In the genomic region with DNA sequence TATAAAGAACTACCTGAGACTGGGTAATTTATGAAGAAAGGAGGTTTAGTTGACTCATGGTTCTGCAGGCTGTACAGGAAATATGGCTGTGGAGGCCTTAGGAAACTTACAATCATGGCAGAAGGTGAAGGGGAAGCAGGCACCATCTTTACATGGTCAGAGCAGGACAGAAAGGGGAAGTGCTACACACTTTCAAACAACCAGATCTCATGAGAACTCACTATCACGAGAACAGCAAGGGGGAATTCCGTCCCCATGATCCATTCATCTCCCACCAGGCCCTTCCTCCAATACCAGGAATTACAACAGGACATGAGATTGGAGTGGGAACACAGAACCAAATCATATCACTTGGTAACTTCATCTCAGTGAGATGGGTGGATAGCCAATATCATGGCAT, we compare ENCODE assay signal across 20 cellular contexts.
DNase-seq lines count a peak whose midpoint lies in the region; ATAC-seq, FAIRE-seq and TF ChIP-seq lines count a peak whose summit lies in the region.
"Had no signal": no experiment of that assay in that cellular context is flagged by ENCODE, and none has a peak within 500 bp of the region (broad histone marks: within the 10 kb centered on the region; RNA-seq: fewer than 3 reads in every experiment).

No MANE protein-coding gene starts in this region.

- TF ChIP-seq CTCF in Loucy (conservative IDR thresholded peaks at IDR 0.05; ENCODE audit: low read length) (no peak), K562 (IDR thresholded peaks at IDR 0.05 in 2 of 3, conservative IDR thresholded peaks at IDR 0.05 in 1 of 3; ENCODE audit: insufficient read depth in 2 of 3, low read depth in 1 of 3, low read length in 3 of 3) (no peak)

- no peak for TF ChIP-seq RAD21 in K562 (CRISPR knock-in tag; conservative IDR thresholded peaks at IDR 0.05 in 1 of 2, IDR thresholded peaks at IDR 0.05 in 1 of 2)

- H2AFZ ChIP-seq in Loucy (ENCODE audit: low read length) (0 out of 2 replicates have a peak overlapping the region, but pooled peaks have one; percentile 8), K562 (ENCODE audit: low read depth, low read length) (no peak overlapping the region)

- H3K4me1 ChIP-seq in Loucy (ENCODE audit: insufficient read depth, low read length, poor library complexity, severe bottlenecking): peaks cover 11% of the 10 kb centered on the region
- no peaks in the 10 kb centered on the region for H3K4me1 ChIP-seq in K562 (replicated peaks in 1 of 2; ENCODE audit: control insufficient read depth in 2 of 2, insufficient read depth in 2 of 2, low read length in 2 of 2)
- H3K4me1 ChIP-seq: breast epithelium, prostate gland had no signal

- H3K27ac ChIP-seq in K562 (ENCODE audit: extremely low read depth, low read depth, low read length): no peak overlapping the region
- H3K27ac ChIP-seq: breast epithelium, prostate gland had no signal

- peaks cover 2% of the 10 kb centered on the region for H3K9me3 Mint-ChIP-seq in stimulated activated memory B cell treated with anti-CD40 and anti-IgM and Interleukin-4, amounts not matched to agents 10 μg/mL and 1 μg/mL and 100 μg/mL, for 72 hours
- H3K9me3 Mint-ChIP-seq: nephron progenitor cell had no signal

- H3K27ac Mint-ChIP-seq in stimulated activated memory B cell treated with anti-CD40 and anti-IgM and Interleukin-4, amounts not matched to agents 10 μg/mL and 1 μg/mL and 100 μg/mL, for 72 hours: no peak overlapping the region
- H3K27ac Mint-ChIP-seq: nephron progenitor cell had no signal

- no peaks in the 10 kb centered on the region for H3K36me3 ChIP-seq in Loucy (ENCODE audit: insufficient read depth, low read length)
- no peaks in the 10 kb centered on the region for H3K36me3 ChIP-seq in K562 (ENCODE audit: control insufficient read depth, insufficient read depth, low read length)
- H3K36me3 ChIP-seq: breast epithelium, prostate gland, upper lobe of left lung had no signal

- H3K27me3 Mint-ChIP-seq in stimulated activated memory B cell treated with anti-CD40 and anti-IgM and Interleukin-4, amounts not matched to agents 10 μg/mL and 1 μg/mL and 100 μg/mL, for 72 hours: peaks cover 34% of the 10 kb centered on the region

- intact Hi-C loops in K562 (cut with micrococcal nuclease) (no loop called here), sciatic nerve (cut with DNase I) (no loop called here)

- H3K9me1 ChIP-seq in K562 (ENCODE audit: control insufficient read depth, insufficient read depth, low read length): no peaks in the 10 kb centered on the region

- no peak for FAIRE-seq in K562 (lab: Jason Lieb, UNC)
- FAIRE-seq: A204.1 had no signal

- POLR2A ChIA-PET in K562 (lab: Yijun Ruan, JAX): no interaction called here

- H3F3A ChIP-seq in Loucy (ENCODE audit: low read depth): no peaks in the 10 kb centered on the region

- CTCF ChIA-PET in K562 (lab: Yijun Ruan, JAX; ENCODE audit: low intra/inter-chr PET ratio): no interaction called here

- H3K9me3 ChIP-seq in Loucy (ENCODE audit: insufficient read depth, low read depth, low read length): no peaks in the 10 kb centered on the region
- H3K9me3 ChIP-seq in K562 (replicated peaks; ENCODE audit: control insufficient read depth, insufficient read depth, low read depth, low read length): no peaks in the 10 kb centered on the region
- H3K9me3 ChIP-seq: breast epithelium, prostate gland, upper lobe of left lung had no signal

- no peaks in the 10 kb centered on the region for H3K36me3 Mint-ChIP-seq in stimulated activated memory B cell treated with anti-CD40 and anti-IgM and Interleukin-4, amounts not matched to agents 10 μg/mL and 1 μg/mL and 100 μg/mL, for 72 hours

- H3K79me2 ChIP-seq in Loucy (ENCODE audit: insufficient read depth, low read length) (no peaks in the 10 kb centered on the region), K562 (ENCODE audit: control insufficient read depth, insufficient read depth, low read length) (no peaks in the 10 kb centered on the region)

- no peak overlapping the region for H3K4me3 Mint-ChIP-seq in stimulated activated memory B cell treated with anti-CD40 and anti-IgM and Interleukin-4, amounts not matched to agents 10 μg/mL and 1 μg/mL and 100 μg/mL, for 72 hours
- H3K4me3 Mint-ChIP-seq: nephron progenitor cell had no signal

- peaks cover 11% of the 10 kb centered on the region for H3K4me1 Mint-ChIP-seq in stimulated activated memory B cell treated with anti-CD40 and anti-IgM and Interleukin-4, amounts not matched to agents 10 μg/mL and 1 μg/mL and 100 μg/mL, for 72 hours

- H3K4me2 ChIP-seq in Loucy (ENCODE audit: low read depth, low read length, poor library complexity, severe bottlenecking) (no peak overlapping the region), K562 (ENCODE audit: insufficient read depth, low read length) (no peak overlapping the region)

- TF ChIP-seq POLR2A in K562 (conservative IDR thresholded peaks at IDR 0.05): no peak

- H3K9me2 ChIP-seq in Loucy (replicated peaks; ENCODE audit: low read depth, low read length): no peaks in the 10 kb centered on the region

- H3K27me3 ChIP-seq in Loucy (ENCODE audit: insufficient read depth, low read length, poor library complexity, severe bottlenecking): no peaks in the 10 kb centered on the region
- no peaks in the 10 kb centered on the region for H3K27me3 ChIP-seq in K562 (ENCODE audit: control insufficient read depth in 2 of 2, insufficient read depth in 2 of 2, low read length in 2 of 2)
- H3K27me3 ChIP-seq: breast epithelium, upper lobe of left lung had no signal

- WGBS in K562 (ENCODE audit: insufficient coverage, low coverage, missing lambda C conversion rate): 3% methylated on average over 2 of the region's 2 CpGs

- BruUV-seq in K562 (replicated peaks; lab: Mats Ljungman, UMichigan): no TSS peak

- in situ Hi-C loops in K562 (cut with MboI): no loop called here

- H3K9ac ChIP-seq in Loucy (ENCODE audit: low read depth, low read length, poor library complexity, severe bottlenecking) (no peak overlapping the region), K562 (ENCODE audit: insufficient read depth in 1 of 2, low read depth in 2 of 2, low read length in 2 of 2) (no peak overlapping the region)

- TF ChIP-seq EP300 in K562 (IDR thresholded peaks at IDR 0.05; ENCODE audit: low read length): no peak

- H3K4me3 ChIP-seq in Loucy (ENCODE audit: low read length, poor library complexity, severe bottlenecking): no peak overlapping the region
- no peak overlapping the region for H3K4me3 ChIP-seq in K562
- H3K4me3 ChIP-seq: breast epithelium, prostate gland, upper lobe of left lung had no signal

- ATAC-seq in K562: no peak
- peak; percentile 55 for ATAC-seq in stimulated activated memory B cell treated with anti-CD40 and anti-IgM and Interleukin-4, amounts not matched to agents 10 μg/mL and 1 μg/mL and 100 μg/mL, for 72 hours
- no peak for ATAC-seq in sciatic nerve

- DNase-seq in SKM-1 treated with dmso at 0.1 percent for 144 hours (lab: John Stamatoyannopoulos, UW; ENCODE audit: unreplicated experiment) (peak; percentile 20), SKM-1 (lab: John Stamatoyannopoulos, UW; ENCODE audit: unreplicated experiment) (no peak), K562 (ENCODE audit: extremely low read depth in 1 of 4, low spot score in 3 of 4) (no peak), T1000 (lab: John Stamatoyannopoulos, UW) (no peak), sciatic nerve (ENCODE audit: low spot score) (no peak)
- no peak for DNase-seq in stimulated activated CD4-positive, alpha-beta T cell treated with anti-CD3 and anti-CD28 coated beads, Interleukin-4, amount 100 ng/mL, for 1 hour
- DNase-seq: activated CD4-positive, alpha-beta T cell treated with anti-CD3 and anti-CD28 coated beads for 48 hours; Calu3; cortex of kidney; midbrain; NCI-H2107; nephron progenitor cell; stimulated activated CD4-positive, alpha-beta T cell treated with anti-CD3 and anti-CD28 coated beads, Interleukin-4, amount 100 ng/mL, for 24 hours; T-helper 1 cell; upper lobe of left lung had no signal

- no peaks in the 10 kb centered on the region for H4K20me1 ChIP-seq in Loucy (ENCODE audit: insufficient read depth, low read length, poor library complexity, severe bottlenecking)
- H4K20me1 ChIP-seq in K562 (replicated peaks; ENCODE audit: control insufficient read depth, insufficient read depth, low read length): no peaks in the 10 kb centered on the region

TF ChIP-seq in K562, 482 proteins besides CTCF, POLR2A, EP300 and RAD21:
- peak; percentile 54; the same call in 1 of the 2 replicates for TF ChIP-seq SPI1 (IDR thresholded peaks at IDR 0.05; ENCODE audit: borderline replicate concordance, low read depth, low read length)
- TF ChIP-seq ZNF589 (CRISPR knock-in tag; IDR thresholded peaks at IDR 0.05; ENCODE audit: low read depth): no peak
- no peak for TF ChIP-seq PREB (CRISPR knock-in tag; IDR thresholded peaks at IDR 0.05)
